18 cellular contexts compared by ENCODE assay signal in the genomic region with DNA sequence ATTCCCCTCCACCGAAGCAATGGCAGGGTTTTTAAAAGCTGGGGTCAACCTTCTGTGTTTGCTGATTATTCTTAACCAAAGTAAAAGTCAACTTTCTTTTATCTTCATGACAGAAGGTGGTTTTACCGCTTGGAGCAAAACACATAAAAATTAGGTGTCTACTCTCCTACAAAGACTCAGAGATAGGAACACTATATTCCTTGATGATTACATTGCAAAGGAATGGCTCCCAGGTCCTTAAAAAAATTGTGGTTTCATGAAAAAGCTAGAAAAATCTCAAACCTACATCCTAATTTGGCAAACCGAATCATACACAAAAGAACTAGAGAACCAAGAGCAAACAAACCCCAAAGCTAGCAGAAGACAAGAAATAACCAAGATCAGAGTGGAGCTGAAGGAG.
"Had no signal": no experiment of that assay in that cellular context is flagged by ENCODE, and none has a peak within 500 bp of the region (broad histone marks: within the 10 kb centered on the region; RNA-seq: fewer than 3 reads in every experiment).

No MANE protein-coding gene starts in this region.

- H3K27ac ChIP-seq: heart left ventricle, psoas muscle, uterus had no signal

- H3K27ac Mint-ChIP-seq: nephron, type B pancreatic cell had no signal

- H3K27me3 ChIP-seq: heart left ventricle, uterus had no signal

- H3K9me3 Mint-ChIP-seq: type B pancreatic cell had no signal

- H3K4me3 Mint-ChIP-seq: naive B cell, nephron, type B pancreatic cell had no signal

- H3K4me3 ChIP-seq: heart left ventricle, lung, psoas muscle, uterus had no signal

- DNase-seq: cortex of kidney; effector memory CD4-positive, alpha-beta T cell; heart left ventricle; hippocampal formation; left colon; left ventricle myocardium superior; mesendoderm; naive B cell; psoas muscle; retina; stimulated activated CD4-positive, alpha-beta T cell treated with anti-CD3 and anti-CD28 coated beads, Interleukin-2, amount 100 ng/mL, for 24 hours; stimulated activated naive CD4-positive, alpha-beta T cell; uterus had no signal

- H3K9me3 ChIP-seq: psoas muscle, uterus had no signal

- ATAC-seq: esophagus mucosa, heart left ventricle, left colon, left ventricle myocardium superior, psoas muscle, sciatic nerve had no signal

- H3K27me3 Mint-ChIP-seq: naive B cell, type B pancreatic cell had no signal

- H3K36me3 Mint-ChIP-seq: naive B cell, type B pancreatic cell had no signal

- H3K4me1 Mint-ChIP-seq: naive B cell, nephron had no signal

- H3K4me1 ChIP-seq: heart left ventricle, psoas muscle, uterus had no signal

- H3K36me3 ChIP-seq: heart left ventricle, uterus had no signal
